Comparison of ENCODE assay signal across 2 cellular contexts in genomic region chr20:62306440-62307187, GRCh38.
TF ChIP-seq lines count a peak whose summit lies in the region.

No MANE protein-coding gene starts in this region.

TF ChIP-seq in HEK293, 187 proteins besides CTCF, POLR2A, EP300 and RAD21:
- TF ChIP-seq ZNF692 (tag by site-specific recombination; IDR thresholded peaks at IDR 0.05) (peak; percentile 31; the same call in 1 of the 2 replicates), KLF16 (tag by site-specific recombination; IDR thresholded peaks at IDR 0.05) (no peak), ZNF600 (tag by site-specific recombination; IDR thresholded peaks at IDR 0.05) (0 out of 2 replicates have a peak, but pooled peaks have one; percentile 10), ZFP69B (tag by site-specific recombination; IDR thresholded peaks at IDR 0.05) (peak; percentile 62; the same call in 1 of the 2 replicates)
TF ChIP-seq in HEK293: peak in this region for 3.

TF ChIP-seq in K562, 482 proteins besides CTCF, POLR2A, EP300 and RAD21:
- TF ChIP-seq RBFOX2 (IDR thresholded peaks at IDR 0.05; ENCODE audit: low read depth, low read length) (peak; percentile 17), POLR2G (IDR thresholded peaks at IDR 0.05; ENCODE audit: low read depth, low read length) (peak; percentile 17; the same call in 1 of the 2 replicates), FOXK1 (CRISPR knock-in tag; IDR thresholded peaks at IDR 0.05; ENCODE audit: borderline replicate concordance) (no peak), HNRNPLL (IDR thresholded peaks at IDR 0.05; ENCODE audit: low read depth, low read length, poor library complexity, severe bottlenecking) (no peak), POLR3G (IDR thresholded peaks at IDR 0.05; ENCODE audit: extremely low read depth, insufficient read length, insufficient replicate concordance) (no peak), CTCFL (IDR thresholded peaks at IDR 0.05; ENCODE audit: borderline replicate concordance, insufficient read depth, low read depth, low read length, poor library complexity, severe bottlenecking) (peak; percentile 42), ETV5 (CRISPR knock-in tag; IDR thresholded peaks at IDR 0.05; ENCODE audit: low read depth) (no peak), SIN3B (IDR thresholded peaks at IDR 0.05; ENCODE audit: low read depth) (no peak), TAF15 (IDR thresholded peaks at IDR 0.05; ENCODE audit: low read depth, low read length) (no peak), MTF1 (CRISPR knock-in tag; IDR thresholded peaks at IDR 0.05; ENCODE audit: borderline replicate concordance) (no peak), HLTF (IDR thresholded peaks at IDR 0.05) (no peak), ZNF512 (tag; IDR thresholded peaks at IDR 0.05) (no peak), FOXM1 (IDR thresholded peaks at IDR 0.05; ENCODE audit: low read depth) (no peak), FOXM1 (CRISPR knock-in tag; IDR thresholded peaks at IDR 0.05; ENCODE audit: low read depth) (no peak), TOE1 (IDR thresholded peaks at IDR 0.05; ENCODE audit: borderline replicate concordance) (no peak), TOE1 (CRISPR knock-in tag; IDR thresholded peaks at IDR 0.05; ENCODE audit: borderline replicate concordance, low read depth) (no peak), BCOR (IDR thresholded peaks at IDR 0.05) (no peak), NCOA4 (IDR thresholded peaks at IDR 0.05; ENCODE audit: partially characterized antibody) (no peak), STAG1 (CRISPR knock-in tag; IDR thresholded peaks at IDR 0.05; ENCODE audit: borderline replicate concordance) (no peak), GATAD2A (IDR thresholded peaks at IDR 0.05) (no peak), SMARCA4 (IDR thresholded peaks at IDR 0.05) (no peak)
- TF ChIP-seq, protein P1, sequence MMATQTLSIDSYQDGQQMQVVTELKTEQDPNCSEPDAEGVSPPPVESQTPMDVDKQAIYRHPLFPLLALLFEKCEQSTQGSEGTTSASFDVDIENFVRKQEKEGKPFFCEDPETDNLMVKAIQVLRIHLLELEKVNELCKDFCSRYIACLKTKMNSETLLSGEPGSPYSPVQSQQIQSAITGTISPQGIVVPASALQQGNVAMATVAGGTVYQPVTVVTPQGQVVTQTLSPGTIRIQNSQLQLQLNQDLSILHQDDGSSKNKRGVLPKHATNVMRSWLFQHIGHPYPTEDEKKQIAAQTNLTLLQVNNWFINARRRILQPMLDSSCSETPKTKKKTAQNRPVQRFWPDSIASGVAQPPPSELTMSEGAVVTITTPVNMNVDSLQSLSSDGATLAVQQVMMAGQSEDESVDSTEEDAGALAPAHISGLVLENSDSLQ (IDR thresholded peaks at IDR 0.05), result no peak
- TF ChIP-seq, protein P2, sequence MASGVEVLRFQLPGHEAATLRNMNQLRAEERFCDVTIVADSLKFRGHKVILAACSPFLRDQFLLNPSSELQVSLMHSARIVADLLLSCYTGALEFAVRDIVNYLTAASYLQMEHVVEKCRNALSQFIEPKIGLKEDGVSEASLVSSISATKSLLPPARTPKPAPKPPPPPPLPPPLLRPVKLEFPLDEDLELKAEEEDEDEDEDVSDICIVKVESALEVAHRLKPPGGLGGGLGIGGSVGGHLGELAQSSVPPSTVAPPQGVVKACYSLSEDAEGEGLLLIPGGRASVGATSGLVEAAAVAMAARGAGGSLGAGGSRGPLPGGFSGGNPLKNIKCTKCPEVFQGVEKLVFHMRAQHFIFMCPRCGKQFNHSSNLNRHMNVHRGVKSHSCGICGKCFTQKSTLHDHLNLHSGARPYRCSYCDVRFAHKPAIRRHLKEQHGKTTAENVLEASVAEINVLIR (CRISPR knock-in tag; IDR thresholded peaks at IDR 0.05), result no peak
- TF ChIP-seq, protein P3, sequence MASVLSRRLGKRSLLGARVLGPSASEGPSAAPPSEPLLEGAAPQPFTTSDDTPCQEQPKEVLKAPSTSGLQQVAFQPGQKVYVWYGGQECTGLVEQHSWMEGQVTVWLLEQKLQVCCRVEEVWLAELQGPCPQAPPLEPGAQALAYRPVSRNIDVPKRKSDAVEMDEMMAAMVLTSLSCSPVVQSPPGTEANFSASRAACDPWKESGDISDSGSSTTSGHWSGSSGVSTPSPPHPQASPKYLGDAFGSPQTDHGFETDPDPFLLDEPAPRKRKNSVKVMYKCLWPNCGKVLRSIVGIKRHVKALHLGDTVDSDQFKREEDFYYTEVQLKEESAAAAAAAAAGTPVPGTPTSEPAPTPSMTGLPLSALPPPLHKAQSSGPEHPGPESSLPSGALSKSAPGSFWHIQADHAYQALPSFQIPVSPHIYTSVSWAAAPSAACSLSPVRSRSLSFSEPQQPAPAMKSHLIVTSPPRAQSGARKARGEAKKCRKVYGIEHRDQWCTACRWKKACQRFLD (CRISPR knock-in tag; IDR thresholded peaks at IDR 0.05), result no peak
- TF ChIP-seq, protein P4, sequence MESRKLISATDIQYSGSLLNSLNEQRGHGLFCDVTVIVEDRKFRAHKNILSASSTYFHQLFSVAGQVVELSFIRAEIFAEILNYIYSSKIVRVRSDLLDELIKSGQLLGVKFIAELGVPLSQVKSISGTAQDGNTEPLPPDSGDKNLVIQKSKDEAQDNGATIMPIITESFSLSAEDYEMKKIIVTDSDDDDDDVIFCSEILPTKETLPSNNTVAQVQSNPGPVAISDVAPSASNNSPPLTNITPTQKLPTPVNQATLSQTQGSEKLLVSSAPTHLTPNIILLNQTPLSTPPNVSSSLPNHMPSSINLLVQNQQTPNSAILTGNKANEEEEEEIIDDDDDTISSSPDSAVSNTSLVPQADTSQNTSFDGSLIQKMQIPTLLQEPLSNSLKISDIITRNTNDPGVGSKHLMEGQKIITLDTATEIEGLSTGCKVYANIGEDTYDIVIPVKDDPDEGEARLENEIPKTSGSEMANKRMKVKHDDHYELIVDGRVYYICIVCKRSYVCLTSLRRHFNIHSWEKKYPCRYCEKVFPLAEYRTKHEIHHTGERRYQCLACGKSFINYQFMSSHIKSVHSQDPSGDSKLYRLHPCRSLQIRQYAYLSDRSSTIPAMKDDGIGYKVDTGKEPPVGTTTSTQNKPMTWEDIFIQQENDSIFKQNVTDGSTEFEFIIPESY (CRISPR knock-in tag; IDR thresholded peaks at IDR 0.05), result no peak
- TF ChIP-seq, protein P5, sequence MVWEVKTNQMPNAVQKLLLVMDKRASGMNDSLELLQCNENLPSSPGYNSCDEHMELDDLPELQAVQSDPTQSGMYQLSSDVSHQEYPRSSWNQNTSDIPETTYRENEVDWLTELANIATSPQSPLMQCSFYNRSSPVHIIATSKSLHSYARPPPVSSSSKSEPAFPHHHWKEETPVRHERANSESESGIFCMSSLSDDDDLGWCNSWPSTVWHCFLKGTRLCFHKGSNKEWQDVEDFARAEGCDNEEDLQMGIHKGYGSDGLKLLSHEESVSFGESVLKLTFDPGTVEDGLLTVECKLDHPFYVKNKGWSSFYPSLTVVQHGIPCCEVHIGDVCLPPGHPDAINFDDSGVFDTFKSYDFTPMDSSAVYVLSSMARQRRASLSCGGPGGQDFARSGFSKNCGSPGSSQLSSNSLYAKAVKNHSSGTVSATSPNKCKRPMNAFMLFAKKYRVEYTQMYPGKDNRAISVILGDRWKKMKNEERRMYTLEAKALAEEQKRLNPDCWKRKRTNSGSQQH (CRISPR knock-in tag; IDR thresholded peaks at IDR 0.05), result no peak
